1 cellular context compared by ENCODE assay signal in the genomic region with DNA sequence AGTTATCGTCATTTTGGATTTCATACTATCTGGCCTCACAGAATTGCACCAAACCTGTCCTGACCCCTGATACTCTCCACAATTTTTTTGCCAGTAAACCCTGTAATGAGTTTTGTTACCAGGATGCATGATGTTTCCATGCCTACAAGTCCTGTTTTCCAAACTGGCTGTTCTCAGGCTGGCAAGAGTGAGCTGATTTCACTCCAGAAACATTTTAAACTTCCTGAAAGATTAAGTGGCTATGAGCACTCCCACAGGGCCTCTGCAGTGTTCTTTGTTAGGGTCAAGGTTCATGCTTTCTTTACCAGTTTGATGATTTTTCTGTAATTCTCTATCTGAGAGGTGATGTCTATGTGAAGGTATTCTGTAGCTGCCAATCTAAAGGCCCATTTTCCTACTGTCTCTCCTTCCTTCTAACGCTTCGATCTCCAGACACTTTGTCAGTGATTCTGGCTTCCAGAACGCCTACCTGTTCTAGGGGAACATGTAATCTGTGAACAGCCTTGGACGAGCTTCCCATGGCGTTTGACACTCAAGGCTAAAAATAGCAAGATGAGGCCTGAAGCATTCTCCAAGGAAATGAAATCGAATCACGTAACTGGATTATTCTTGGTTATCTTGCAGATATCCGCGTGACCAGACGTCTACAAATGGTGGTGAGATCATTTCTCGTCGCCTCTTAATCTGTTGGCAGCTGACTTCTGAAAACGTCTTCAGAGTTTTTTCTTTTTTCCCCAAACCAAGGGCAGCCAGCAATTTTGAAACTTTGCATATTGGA.
TF ChIP-seq lines count a peak whose summit lies in the region.

No MANE protein-coding gene starts in this region.

TF ChIP-seq in SK-N-SH treated with all-trans-retinoic acid at 6 μM for 48 hours, 23 proteins besides CTCF, POLR2A, EP300 and RAD21 (continued from another document):
- TF ChIP-seq, protein P1, sequence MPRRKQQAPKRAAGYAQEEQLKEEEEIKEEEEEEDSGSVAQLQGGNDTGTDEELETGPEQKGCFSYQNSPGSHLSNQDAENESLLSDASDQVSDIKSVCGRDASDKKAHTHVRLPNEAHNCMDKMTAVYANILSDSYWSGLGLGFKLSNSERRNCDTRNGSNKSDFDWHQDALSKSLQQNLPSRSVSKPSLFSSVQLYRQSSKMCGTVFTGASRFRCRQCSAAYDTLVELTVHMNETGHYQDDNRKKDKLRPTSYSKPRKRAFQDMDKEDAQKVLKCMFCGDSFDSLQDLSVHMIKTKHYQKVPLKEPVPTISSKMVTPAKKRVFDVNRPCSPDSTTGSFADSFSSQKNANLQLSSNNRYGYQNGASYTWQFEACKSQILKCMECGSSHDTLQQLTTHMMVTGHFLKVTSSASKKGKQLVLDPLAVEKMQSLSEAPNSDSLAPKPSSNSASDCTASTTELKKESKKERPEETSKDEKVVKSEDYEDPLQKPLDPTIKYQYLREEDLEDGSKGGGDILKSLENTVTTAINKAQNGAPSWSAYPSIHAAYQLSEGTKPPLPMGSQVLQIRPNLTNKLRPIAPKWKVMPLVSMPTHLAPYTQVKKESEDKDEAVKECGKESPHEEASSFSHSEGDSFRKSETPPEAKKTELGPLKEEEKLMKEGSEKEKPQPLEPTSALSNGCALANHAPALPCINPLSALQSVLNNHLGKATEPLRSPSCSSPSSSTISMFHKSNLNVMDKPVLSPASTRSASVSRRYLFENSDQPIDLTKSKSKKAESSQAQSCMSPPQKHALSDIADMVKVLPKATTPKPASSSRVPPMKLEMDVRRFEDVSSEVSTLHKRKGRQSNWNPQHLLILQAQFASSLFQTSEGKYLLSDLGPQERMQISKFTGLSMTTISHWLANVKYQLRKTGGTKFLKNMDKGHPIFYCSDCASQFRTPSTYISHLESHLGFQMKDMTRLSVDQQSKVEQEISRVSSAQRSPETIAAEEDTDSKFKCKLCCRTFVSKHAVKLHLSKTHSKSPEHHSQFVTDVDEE (CRISPR knock-in tag; IDR thresholded peaks at IDR 0.05) = no peak
- TF ChIP-seq, protein P2, sequence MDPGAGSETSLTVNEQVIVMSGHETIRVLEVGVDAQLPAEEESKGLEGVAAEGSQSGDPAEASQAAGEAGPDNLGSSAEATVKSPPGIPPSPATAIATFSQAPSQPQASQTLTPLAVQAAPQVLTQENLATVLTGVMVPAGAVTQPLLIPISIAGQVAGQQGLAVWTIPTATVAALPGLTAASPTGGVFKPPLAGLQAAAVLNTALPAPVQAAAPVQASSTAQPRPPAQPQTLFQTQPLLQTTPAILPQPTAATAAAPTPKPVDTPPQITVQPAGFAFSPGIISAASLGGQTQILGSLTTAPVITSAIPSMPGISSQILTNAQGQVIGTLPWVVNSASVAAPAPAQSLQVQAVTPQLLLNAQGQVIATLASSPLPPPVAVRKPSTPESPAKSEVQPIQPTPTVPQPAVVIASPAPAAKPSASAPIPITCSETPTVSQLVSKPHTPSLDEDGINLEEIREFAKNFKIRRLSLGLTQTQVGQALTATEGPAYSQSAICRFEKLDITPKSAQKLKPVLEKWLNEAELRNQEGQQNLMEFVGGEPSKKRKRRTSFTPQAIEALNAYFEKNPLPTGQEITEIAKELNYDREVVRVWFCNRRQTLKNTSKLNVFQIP (CRISPR knock-in tag; IDR thresholded peaks at IDR 0.05; ENCODE audit: borderline replicate concordance, low read depth) = no peak
- TF ChIP-seq PPARA (CRISPR knock-in tag; IDR thresholded peaks at IDR 0.05; ENCODE audit: borderline replicate concordance) (no peak), GLIS3 (CRISPR knock-in tag; IDR thresholded peaks at IDR 0.05) (no peak), ZNF565 (CRISPR knock-in tag; conservative IDR thresholded peaks at IDR 0.05; ENCODE audit: low read depth) (no peak), ZFP30 (CRISPR knock-in tag; IDR thresholded peaks at IDR 0.05) (no peak)
- TF ChIP-seq, protein P3, sequence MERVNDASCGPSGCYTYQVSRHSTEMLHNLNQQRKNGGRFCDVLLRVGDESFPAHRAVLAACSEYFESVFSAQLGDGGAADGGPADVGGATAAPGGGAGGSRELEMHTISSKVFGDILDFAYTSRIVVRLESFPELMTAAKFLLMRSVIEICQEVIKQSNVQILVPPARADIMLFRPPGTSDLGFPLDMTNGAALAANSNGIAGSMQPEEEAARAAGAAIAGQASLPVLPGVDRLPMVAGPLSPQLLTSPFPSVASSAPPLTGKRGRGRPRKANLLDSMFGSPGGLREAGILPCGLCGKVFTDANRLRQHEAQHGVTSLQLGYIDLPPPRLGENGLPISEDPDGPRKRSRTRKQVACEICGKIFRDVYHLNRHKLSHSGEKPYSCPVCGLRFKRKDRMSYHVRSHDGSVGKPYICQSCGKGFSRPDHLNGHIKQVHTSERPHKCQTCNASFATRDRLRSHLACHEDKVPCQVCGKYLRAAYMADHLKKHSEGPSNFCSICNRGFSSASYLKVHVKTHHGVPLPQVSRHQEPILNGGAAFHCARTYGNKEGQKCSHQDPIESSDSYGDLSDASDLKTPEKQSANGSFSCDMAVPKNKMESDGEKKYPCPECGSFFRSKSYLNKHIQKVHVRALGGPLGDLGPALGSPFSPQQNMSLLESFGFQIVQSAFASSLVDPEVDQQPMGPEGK (CRISPR knock-in tag; IDR thresholded peaks at IDR 0.05; ENCODE audit: borderline replicate concordance) = no peak
TF ChIP-seq in SK-N-SH treated with all-trans-retinoic acid at 6 μM for 48 hours: peak in this region for 0.
